ENCODE assay signal across 8 cellular contexts in genomic region chr14:106153362-106153955, GRCh38.
DNase-seq lines count a peak whose midpoint lies in the region; ATAC-seq, FAIRE-seq and TF ChIP-seq lines count a peak whose summit lies in the region.
"Not testable (repeated sequence)": the region's sequence is repeated elsewhere in the genome, so short reads cannot be mapped to it uniquely, and the experiment has no call there.

No MANE protein-coding gene starts in this region.

- WGBS in small intestine, 3 donors = 14 to 25% (median 17%) methylated on average over 17 of the region's 17 CpGs

- H3K9me3 Mint-ChIP-seq in activated CD8-positive, alpha-beta memory T cell treated with anti-CD3 and anti-CD28 coated beads, Interleukin-2, amount 10 ng/mL, durations not matched to agents 7 days and 5 days (ENCODE audit: low read depth); central memory CD8-positive, alpha-beta T cell: not testable (repeated sequence)

- CTCF ChIA-PET in activated CD8-positive, alpha-beta memory T cell treated with anti-CD3 and anti-CD28 coated beads, Interleukin-2, amount 10 ng/mL, durations not matched to agents 7 days and 5 days (lab: Charles Lee) = interaction anchor here (0.6 to 2.9 kb wide), 11 partner anchors 9 to 109 kb away, joined by 3 to 10 read pairs (median 3); no protein-coding TSS in a partner anchor

- not testable (repeated sequence) for H3K4me2 ChIP-seq in keratinocyte (ENCODE audit: control insufficient read depth, extremely low read depth, insufficient read depth, low read depth, low read length)

- H3K4me3 Mint-ChIP-seq in activated CD8-positive, alpha-beta memory T cell treated with anti-CD3 and anti-CD28 coated beads, Interleukin-2, amount 10 ng/mL, durations not matched to agents 7 days and 5 days = not testable (repeated sequence)
- H3K4me3 Mint-ChIP-seq in central memory CD8-positive, alpha-beta T cell = peak overlapping the region; percentile 14

- H4K20me1 ChIP-seq in keratinocyte (ENCODE audit: control insufficient read depth, extremely low read depth, insufficient read depth, low read length) = not testable (repeated sequence)

- H3K9me3 ChIP-seq in keratinocyte (ENCODE audit: control insufficient read depth, low read depth, low read length); small intestine (ENCODE audit: control insufficient read depth, low read depth); thoracic aorta: not testable (repeated sequence)

- H3K27me3 Mint-ChIP-seq in activated CD8-positive, alpha-beta memory T cell treated with anti-CD3 and anti-CD28 coated beads, Interleukin-2, amount 10 ng/mL, durations not matched to agents 7 days and 5 days = peaks cover 45% of the 10 kb centered on the region
- H3K27me3 Mint-ChIP-seq in central memory CD8-positive, alpha-beta T cell = not testable (repeated sequence)

- not testable (repeated sequence) for H3K9me1 ChIP-seq in keratinocyte (ENCODE audit: control insufficient read depth, extremely low read depth, insufficient read depth, low read length)

- not testable (repeated sequence) for H2AFZ ChIP-seq in keratinocyte (ENCODE audit: control insufficient read depth, low read length)

- DNase-seq in DMS53 (lab: John Stamatoyannopoulos, UW) (peak; percentile 49), MV-4-11 (lab: John Stamatoyannopoulos, UW) (peak; percentile 8), SHP77 (lab: John Stamatoyannopoulos, UW) (peak; percentile 8 to 35), small intestine (peak; percentile 61)
- peak; percentile 80 for DNase-seq in activated CD8-positive, alpha-beta memory T cell treated with anti-CD3 and anti-CD28 coated beads, Interleukin-2, amount 10 ng/mL, durations not matched to agents 7 days and 5 days
- peak; percentile 40 to 76 for DNase-seq in central memory CD8-positive, alpha-beta T cell (ENCODE audit: low spot score in 2 of 2)
- not testable (repeated sequence) for DNase-seq in keratinocyte (ENCODE audit: low read depth, low spot score); thoracic aorta (ENCODE audit: low spot score)

- FAIRE-seq in keratinocyte (lab: Jason Lieb, UNC); small intestine (lab: Jason Lieb, UNC): not testable (repeated sequence)

- ATAC-seq in activated CD8-positive, alpha-beta memory T cell treated with anti-CD3 and anti-CD28 coated beads, Interleukin-2, amount 10 ng/mL, durations not matched to agents 7 days and 5 days; central memory CD8-positive, alpha-beta T cell (replicated peaks; ENCODE audit: extremely low read depth, poor library complexity, severe bottlenecking); thoracic aorta (ENCODE audit: insufficient number of reproducible peaks, low FRiP score, low read depth): not testable (repeated sequence)

- H3K27ac Mint-ChIP-seq in activated CD8-positive, alpha-beta memory T cell treated with anti-CD3 and anti-CD28 coated beads, Interleukin-2, amount 10 ng/mL, durations not matched to agents 7 days and 5 days; central memory CD8-positive, alpha-beta T cell (ENCODE audit: low read depth): not testable (repeated sequence)

- H3K36me3 ChIP-seq in keratinocyte (ENCODE audit: control insufficient read depth in 2 of 2, extremely low read depth in 1 of 2, insufficient read depth in 2 of 2, low read length in 2 of 2); small intestine (ENCODE audit: control insufficient read depth in 2 of 2, insufficient read depth in 2 of 2, low read length in 2 of 2); thoracic aorta: not testable (repeated sequence)

- not testable (repeated sequence) for H3K9ac ChIP-seq in keratinocyte (ENCODE audit: control insufficient read depth, extremely low read depth, insufficient read depth, low read length)

- H3K27ac ChIP-seq in keratinocyte (ENCODE audit: control insufficient read depth, insufficient read depth, low read length); small intestine (ENCODE audit: low read depth in 1 of 2, low read length in 1 of 2); thoracic aorta: not testable (repeated sequence)

- H3K4me1 Mint-ChIP-seq in activated CD8-positive, alpha-beta memory T cell treated with anti-CD3 and anti-CD28 coated beads, Interleukin-2, amount 10 ng/mL, durations not matched to agents 7 days and 5 days; central memory CD8-positive, alpha-beta T cell: not testable (repeated sequence)

- dilution Hi-C loops in keratinocyte (cut with MboI; ENCODE audit: extremely low pct_ligation_motif_present, low sequenced_read_pairs) = not testable (repeated sequence)

- H3K79me2 ChIP-seq in keratinocyte (ENCODE audit: control insufficient read depth, insufficient read depth, low read length) = not testable (repeated sequence)

- H3K4me1 ChIP-seq in keratinocyte (ENCODE audit: control insufficient read depth, extremely low read depth, insufficient read depth, low read length); small intestine (ENCODE audit: control insufficient read depth in 2 of 2, insufficient read depth in 1 of 2, low read depth in 1 of 2, low read length in 1 of 2); thoracic aorta (ENCODE audit: control insufficient read depth in 1 of 2, low read depth in 2 of 2): not testable (repeated sequence)

- not testable (repeated sequence) for H3K4me3 ChIP-seq in keratinocyte (ENCODE audit: control insufficient read depth in 2 of 3, extremely low read depth in 1 of 3, insufficient read depth in 2 of 3, low read depth in 1 of 3, low read length in 3 of 3); small intestine (ENCODE audit: low read depth in 1 of 2, low read length in 2 of 2); thoracic aorta

- not testable (repeated sequence) for H3K27me3 ChIP-seq in keratinocyte (ENCODE audit: control insufficient read depth, extremely low read depth, insufficient read depth, low read length); small intestine (ENCODE audit: control insufficient read depth in 2 of 2, insufficient read depth in 2 of 2, low read length in 2 of 2); thoracic aorta (replicated peaks; ENCODE audit: insufficient read depth)

- peak; percentile 32 to 81 (median 53) for TF ChIP-seq CTCF in keratinocyte (optimal IDR thresholded peaks at IDR 0.05 in 1 of 3, IDR thresholded peaks at IDR 0.05 in 1 of 3, conservative IDR thresholded peaks at IDR 0.05 in 1 of 3; ENCODE audit: extremely low read depth in 1 of 3, insufficient read depth in 2 of 3, low read length in 3 of 3)
- peak; percentile 77 for TF ChIP-seq CTCF in thoracic aorta (IDR thresholded peaks at IDR 0.05)

- not testable (repeated sequence) for H3K36me3 Mint-ChIP-seq in activated CD8-positive, alpha-beta memory T cell treated with anti-CD3 and anti-CD28 coated beads, Interleukin-2, amount 10 ng/mL, durations not matched to agents 7 days and 5 days; central memory CD8-positive, alpha-beta T cell (ENCODE audit: insufficient read depth)
